ENCODE assay signal across 19 cellular contexts in the genomic region with DNA sequence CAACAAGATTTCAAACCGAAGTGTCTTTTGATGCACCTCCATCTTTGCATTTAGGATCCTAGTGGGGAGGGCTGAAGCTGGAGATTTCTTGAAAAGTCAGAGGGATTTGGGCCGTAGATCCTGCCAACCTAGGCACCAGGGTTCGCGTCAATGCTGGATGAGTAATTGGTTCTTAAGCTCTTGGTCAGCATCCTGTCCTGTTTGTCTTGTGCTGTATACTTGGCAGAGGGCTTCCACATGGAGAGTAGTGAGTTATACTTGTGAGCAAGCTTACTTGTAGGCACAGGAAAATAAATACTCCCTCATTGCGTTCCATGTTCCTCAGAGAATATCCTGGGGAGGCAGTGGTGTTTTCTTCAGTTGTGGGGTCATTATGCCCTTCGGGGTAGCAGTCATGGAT.
DNase-seq lines count a peak whose midpoint lies in the region; ATAC-seq lines count a peak whose summit lies in the region.
"Had no signal": no experiment of that assay in that cellular context is flagged by ENCODE, and none has a peak within 500 bp of the region (broad histone marks: within the 10 kb centered on the region; RNA-seq: fewer than 3 reads in every experiment).

No MANE protein-coding gene starts in this region.

- in situ Hi-C loops in ACHN (cut with HindIII; ENCODE audit: low pct_ligation_motif_present, low pct_unique_long_range_greater_than_20kb, low sequenced_read_pairs) = no loop called here

- no peak for ATAC-seq in GM18867 (IDR thresholded peaks at IDR 0.05; ENCODE audit: unreplicated experiment)
- ATAC-seq: gastroesophageal sphincter; lower lobe of right lung; naive thymus-derived CD4-positive, alpha-beta T cell had no signal

- DNase-seq in ACHN (peak; percentile 25), HS-5 (ENCODE audit: low read depth) (peak; percentile 53), brain pericyte (ENCODE audit: low read depth, low spot score) (peak; percentile 22), hepatic stellate cell (ENCODE audit: low spot score) (peak; percentile 30), NCI-H187 treated with DMSO at 0.1 percent for 48 hours (lab: John Stamatoyannopoulos, UW) (no peak), cortex of kidney (lab: John Stamatoyannopoulos, UW) (no peak), NCI-H2081 treated with DMSO at 0.1 percent for 48 hours (lab: John Stamatoyannopoulos, UW) (no peak)
- DNase-seq: activated CD4-positive, alpha-beta T cell treated with anti-CD3 and anti-CD28 coated beads, Interleukin-2, amount 50 U/mL, for 1 hour; activated naive CD4-positive, alpha-beta T cell treated with anti-CD3 and anti-CD28 coated beads for 36 hours; activated T-cell treated with anti-CD3 and anti-CD28 coated beads for 4 hours; Calu3; effector CD4-positive, alpha-beta T cell; GDM1; lower lobe of right lung; naive thymus-derived CD4-positive, alpha-beta T cell; NCI-H526 treated with DMSO at 0.1 percent for 48 hours; stimulated activated CD4-positive, alpha-beta T cell treated with anti-CD3 and anti-CD28 coated beads, Interleukin-15, amount 100 ng/mL, for 24 hours had no signal

Comparison
In these comparisons a context has a peak if more than half of its experiments do, and no peak if none do; other contexts are left out.
1. DNase-seq: peak in ACHN (single experiment), HS-5 (single experiment), brain pericyte (single experiment) and hepatic stellate cell (single experiment); none in NCI-H187 treated with DMSO at 0.1 percent for 48 hours (single experiment), cortex of kidney (single experiment) and NCI-H2081 treated with DMSO at 0.1 percent for 48 hours (single experiment).